In the genomic region with DNA sequence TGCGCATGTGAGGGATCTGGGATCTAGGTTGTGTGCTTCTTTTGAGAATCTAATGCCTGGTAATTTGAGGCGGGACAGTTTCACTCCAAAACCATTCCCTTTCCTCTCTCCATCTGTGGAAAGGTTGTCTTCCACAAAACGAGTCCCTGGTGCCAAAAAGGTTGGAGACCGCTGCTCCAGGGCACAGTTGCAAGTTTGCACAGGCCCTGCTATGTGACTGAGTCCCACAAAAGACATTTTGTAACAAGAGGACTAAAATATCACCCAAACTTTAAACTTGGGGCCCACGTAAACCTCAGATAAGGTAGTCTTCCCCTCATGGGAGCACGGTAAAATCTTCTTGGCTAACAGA, we compare ENCODE assay signal across 15 cellular contexts.
"Had no signal": no experiment of that assay in that cellular context is flagged by ENCODE, and none has a peak within 500 bp of the region (broad histone marks: within the 10 kb centered on the region; RNA-seq: fewer than 3 reads in every experiment).

No MANE protein-coding gene starts in this region.

- H3K27me3 ChIP-seq: sigmoid colon, testis had no signal

- ATAC-seq: activated CD8-positive, alpha-beta T cell treated with anti-CD3 and anti-CD28 coated beads for 36 hours; activated T-cell treated with anti-CD3 and anti-CD28 coated beads, Interleukin-2, amount 50 U/mL, for 72 hours; lower lobe of right lung; naive thymus-derived CD4-positive, alpha-beta T cell; psoas muscle; stimulated activated naive CD8-positive, alpha-beta T cell treated with anti-CD3 and anti-CD28 coated beads, Interleukin-15, Interleukin-2, amounts not matched to agents 100 U/mL and 50 U/mL, for 24 hours had no signal

- H3K4me3 Mint-ChIP-seq: activated CD8-positive, alpha-beta T cell treated with anti-CD3 and anti-CD28 coated beads for 36 hours; activated naive CD8-positive, alpha-beta T cell treated with anti-CD3 and anti-CD28 coated beads, Interleukin-2, amount 10 ng/mL, durations not matched to agents 7 days and 5 days; activated T-cell treated with anti-CD3 and anti-CD28 coated beads, Interleukin-2, amount 50 U/mL, for 72 hours; naive thymus-derived CD4-positive, alpha-beta T cell had no signal

- H3K4me3 ChIP-seq: lower lobe of right lung, psoas muscle, sigmoid colon, testis had no signal

- H3K36me3 ChIP-seq: lower lobe of right lung, sigmoid colon had no signal

- H3K27me3 Mint-ChIP-seq: activated CD8-positive, alpha-beta T cell treated with anti-CD3 and anti-CD28 coated beads for 36 hours; activated naive CD8-positive, alpha-beta T cell treated with anti-CD3 and anti-CD28 coated beads, Interleukin-2, amount 10 ng/mL, durations not matched to agents 7 days and 5 days had no signal

- H3K9me3 Mint-ChIP-seq: activated CD8-positive, alpha-beta T cell treated with anti-CD3 and anti-CD28 coated beads for 36 hours; activated naive CD8-positive, alpha-beta T cell treated with anti-CD3 and anti-CD28 coated beads, Interleukin-2, amount 10 ng/mL, durations not matched to agents 7 days and 5 days; activated T-cell treated with anti-CD3 and anti-CD28 coated beads, Interleukin-2, amount 50 U/mL, for 72 hours had no signal

- H3K27ac ChIP-seq: lower lobe of right lung, psoas muscle, sigmoid colon, testis had no signal

- H3K36me3 Mint-ChIP-seq: activated naive CD8-positive, alpha-beta T cell treated with anti-CD3 and anti-CD28 coated beads, Interleukin-2, amount 10 ng/mL, durations not matched to agents 7 days and 5 days; naive thymus-derived CD4-positive, alpha-beta T cell had no signal

- H3K27ac Mint-ChIP-seq: activated CD8-positive, alpha-beta T cell treated with anti-CD3 and anti-CD28 coated beads for 36 hours; activated naive CD8-positive, alpha-beta T cell treated with anti-CD3 and anti-CD28 coated beads, Interleukin-2, amount 10 ng/mL, durations not matched to agents 7 days and 5 days; activated T-cell treated with anti-CD3 and anti-CD28 coated beads, Interleukin-2, amount 50 U/mL, for 72 hours had no signal

- H3K9me3 ChIP-seq: lower lobe of right lung, psoas muscle, sigmoid colon, testis had no signal

- DNase-seq: activated CD8-positive, alpha-beta memory T cell treated with anti-CD3 and anti-CD28 coated beads, Interleukin-2, amount 50 U/mL, for 4 hours; activated CD8-positive, alpha-beta T cell treated with anti-CD3 and anti-CD28 coated beads for 36 hours; activated naive CD8-positive, alpha-beta T cell treated with anti-CD3 and anti-CD28 coated beads, Interleukin-2, amount 10 ng/mL, durations not matched to agents 7 days and 5 days; activated T-cell treated with anti-CD3 and anti-CD28 coated beads, Interleukin-2, amount 50 U/mL, for 72 hours; anterior cingulate cortex; lower lobe of right lung; naive thymus-derived CD4-positive, alpha-beta T cell; nucleus accumbens; psoas muscle; sigmoid colon; stimulated activated CD4-positive, alpha-beta T cell treated with anti-CD3 and anti-CD28 coated beads, Interleukin-4, amount 100 ng/mL, for 1 hour; stimulated activated CD8-positive, alpha-beta memory T cell treated with anti-CD3 and anti-CD28 coated beads, Interleukin-4, amount 100 ng/mL, for 48 hours; stimulated activated naive CD8-positive, alpha-beta T cell treated with anti-CD3 and anti-CD28 coated beads, Interleukin-15, Interleukin-2, amounts not matched to agents 100 U/mL and 50 U/mL, for 24 hours; SW 1271; testis had no signal
